8 cellular contexts compared by ENCODE assay signal in the genomic region with DNA sequence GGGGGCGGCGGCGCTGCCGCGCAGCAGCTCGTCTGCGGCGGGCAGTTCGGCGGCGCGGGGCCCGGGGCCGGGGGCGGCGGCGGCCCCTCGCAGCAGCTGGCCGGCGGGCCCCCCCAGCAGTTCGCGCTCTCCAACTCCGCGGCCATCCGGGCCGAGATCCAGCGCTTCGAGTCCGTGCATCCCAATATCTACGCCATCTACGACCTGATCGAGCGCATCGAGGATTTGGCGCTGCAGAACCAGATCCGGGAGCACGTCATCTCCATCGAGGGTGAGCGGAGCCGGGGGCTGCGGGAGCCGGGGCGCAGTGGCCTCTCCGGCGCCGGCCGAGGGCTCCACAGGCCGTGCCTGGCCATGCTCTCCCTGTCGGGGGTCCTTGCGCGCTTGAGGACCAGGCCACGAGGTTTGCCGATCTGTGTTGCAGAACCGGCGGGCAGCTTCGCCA. TPM values are rescaled to one million over a fixed set of nuclear protein-coding genes. Genes with fewer than 3 reads are reported as not detected.
DNase-seq lines count a peak whose midpoint lies in the region; ATAC-seq and TF ChIP-seq lines count a peak whose summit lies in the region.

No MANE protein-coding gene starts in this region.

- no peaks in the 10 kb centered on the region for H3K9me3 Mint-ChIP-seq in activated CD4-positive, alpha-beta T cell treated with anti-CD3 and anti-CD28 coated beads, Interleukin-2, amount 10 ng/mL, durations not matched to agents 7 days and 5 days

- no peaks in the 10 kb centered on the region for H3K9me2 ChIP-seq in GM23248 (ENCODE audit: insufficient read depth)

- POLR2A ChIA-PET in activated CD4-positive, alpha-beta T cell treated with anti-CD3 and anti-CD28 coated beads, Interleukin-2, amount 10 ng/mL, durations not matched to agents 7 days and 5 days (lab: Charles Lee), result no interaction called here

- H3K27me3 Mint-ChIP-seq in activated CD4-positive, alpha-beta T cell treated with anti-CD3 and anti-CD28 coated beads, Interleukin-2, amount 10 ng/mL, durations not matched to agents 7 days and 5 days, result peaks cover 22% of the 10 kb centered on the region

- in situ Hi-C loops in GM23248 (cut with MboI), result no loop called here

- peak overlapping the region; percentile 49 for H2AFZ ChIP-seq in GM23248
- H2AFZ ChIP-seq in parathyroid adenoma, result peak overlapping the region; percentile 65

- 0 to 1% methylated on average over 32 to 35 of the region's 56 CpGs for WGBS in GM23248 (ENCODE audit: low coverage in 1 of 2, low lambda C conversion rate in 2 of 2, missing lambda C conversion rate in 2 of 2), 2 experiments

- CTCF ChIA-PET in activated CD4-positive, alpha-beta T cell treated with anti-CD3 and anti-CD28 coated beads, Interleukin-2, amount 10 ng/mL, durations not matched to agents 7 days and 5 days (lab: Charles Lee), result interaction anchor here (0.9 to 1.7 kb wide), 2 partner anchors 19 to 29 kb away, joined by 3 to 4 read pairs; no protein-coding TSS in a partner anchor

- H3K4me1 Mint-ChIP-seq in activated CD4-positive, alpha-beta T cell treated with anti-CD3 and anti-CD28 coated beads, Interleukin-2, amount 10 ng/mL, durations not matched to agents 7 days and 5 days, result peaks cover 37% of the 10 kb centered on the region

- no peaks in the 10 kb centered on the region for H3K36me3 ChIP-seq in GM23248 (ENCODE audit: low read depth)
- H3K36me3 ChIP-seq in parathyroid adenoma (ENCODE audit: control insufficient read depth, insufficient read depth, low read length), result no peaks in the 10 kb centered on the region

- H3K79me2 ChIP-seq in GM23248 (ENCODE audit: insufficient read depth) (peaks cover 61% of the 10 kb centered on the region), parathyroid adenoma (peaks cover 42% of the 10 kb centered on the region)

- peaks cover 37% of the 10 kb centered on the region for H3F3A ChIP-seq in GM23248 (ENCODE audit: insufficient read depth)

- H3K9ac ChIP-seq in GM23248 (peak overlapping the region; percentile 92), parathyroid adenoma (peak overlapping the region; percentile 82)

- H4K20me1 ChIP-seq in GM23248 (ENCODE audit: insufficient read depth), result no peaks in the 10 kb centered on the region

- no peak for ATAC-seq in esophagus mucosa

- H3K4me1 ChIP-seq in GM23248 (ENCODE audit: insufficient read depth) (peaks cover 29% of the 10 kb centered on the region), parathyroid adenoma (peaks cover 43% of the 10 kb centered on the region)

- H3K27ac ChIP-seq in GM23248 (peak overlapping the region; percentile 95), parathyroid adenoma (peak overlapping the region; percentile 87)

- H3K27me3 ChIP-seq in GM23248 (replicated peaks; ENCODE audit: insufficient read depth), result no peaks in the 10 kb centered on the region
- H3K27me3 ChIP-seq in parathyroid adenoma (ENCODE audit: control insufficient read depth, insufficient read depth, low read length), result no peaks in the 10 kb centered on the region

- TF ChIP-seq CTCF in AG09309 (IDR thresholded peaks at IDR 0.05; ENCODE audit: control insufficient read depth, insufficient read depth, low read depth, low read length, missing control alignments) (no peak), parathyroid adenoma (IDR thresholded peaks at IDR 0.05) (no peak)

- H3K4me2 ChIP-seq in GM23248 (ENCODE audit: unreplicated experiment), result peak overlapping the region; percentile 94
- peak overlapping the region; percentile 97 for H3K4me2 ChIP-seq in parathyroid adenoma (ENCODE audit: low read length)

- H3K4me3 ChIP-seq in AG09309 (ENCODE audit: control insufficient read depth, low read depth, low read length) (peak overlapping the region; percentile 91), GM23248 (peak overlapping the region; percentile 87), parathyroid adenoma (ENCODE audit: low read depth, low read length) (peak overlapping the region; percentile 78)

- DNase-seq in AG09309 (ENCODE audit: low read depth) (no peak), GM23248 (peak; percentile 76), fibroblast of peridontal ligament (ENCODE audit: extremely low read depth) (peak; percentile 38), foreskin melanocyte (no peak), SK-N-DZ (ENCODE audit: low spot score) (no peak)
- peak; percentile 43 for DNase-seq in activated CD4-positive, alpha-beta T cell treated with anti-CD3 and anti-CD28 coated beads, Interleukin-2, amount 10 ng/mL, durations not matched to agents 7 days and 5 days

- H3K4me3 Mint-ChIP-seq in activated CD4-positive, alpha-beta T cell treated with anti-CD3 and anti-CD28 coated beads, Interleukin-2, amount 10 ng/mL, durations not matched to agents 7 days and 5 days, result peak overlapping the region; percentile 81

- H3K27ac Mint-ChIP-seq in activated CD4-positive, alpha-beta T cell treated with anti-CD3 and anti-CD28 coated beads, Interleukin-2, amount 10 ng/mL, durations not matched to agents 7 days and 5 days, result peak overlapping the region; percentile 83

- no peaks in the 10 kb centered on the region for H3K9me3 ChIP-seq in GM23248 (ENCODE audit: low read depth)
- H3K9me3 ChIP-seq in parathyroid adenoma (ENCODE audit: control insufficient read depth, low read length), result no peaks in the 10 kb centered on the region

- peaks cover 4% of the 10 kb centered on the region for H3K36me3 Mint-ChIP-seq in activated CD4-positive, alpha-beta T cell treated with anti-CD3 and anti-CD28 coated beads, Interleukin-2, amount 10 ng/mL, durations not matched to agents 7 days and 5 days (ENCODE audit: low read depth)

RNA-seq across cellular contexts. Expression of gene AGAP3, which starts 0.5 kb away (rescaled TPM):
- 37.8 and 43.3 TPM in 2 replicates for total RNA-seq in GM23248 (2014; rRNA removed; shearing (Covaris generic))
- 10.3 and 10.5 TPM in 2 replicates for polyA plus RNA-seq in GM23248 (2016; fragmentation: Nextera tagmentation; extraction: Ambion mirVana)
- 10 to 100 TPM; 18.1 to 19.7 TPM for total RNA-seq in activated CD4-positive, alpha-beta T cell treated with anti-CD3 and anti-CD28 coated beads, Interleukin-2, amount 10 ng/mL, durations not matched to agents 7 days and 5 days
- 76.1 TPM for total RNA-seq in esophagus mucosa
- 80.0 and 92.9 TPM in 2 replicates for polyA plus RNA-seq in SK-N-DZ (2014; cell fraction: cytosol; rRNA removed)
- 195 and 220 TPM in 2 replicates for polyA plus RNA-seq in SK-N-DZ (2014; cell fraction: nucleus; rRNA removed)

RNA-seq across cellular contexts. Expression of gene TMUB1, which starts 3.5 kb away (rescaled TPM):
- total RNA-seq in GM23248 (2014; rRNA removed; shearing (Covaris generic)), result 33.6 and 43.3 TPM in 2 replicates
- polyA plus RNA-seq in GM23248 (2016; fragmentation: Nextera tagmentation; extraction: Ambion mirVana), result 19.9 and 20.4 TPM in 2 replicates
- total RNA-seq in activated CD4-positive, alpha-beta T cell treated with anti-CD3 and anti-CD28 coated beads, Interleukin-2, amount 10 ng/mL, durations not matched to agents 7 days and 5 days, result 10 to 100 TPM; 73.7 to 77.1 TPM
- total RNA-seq in esophagus mucosa, result 23.2 TPM
- 52.2 and 58.3 TPM in 2 replicates for polyA plus RNA-seq in SK-N-DZ (2014; cell fraction: cytosol; rRNA removed)
- polyA plus RNA-seq in SK-N-DZ (2014; cell fraction: nucleus; rRNA removed), result 59.4 and 92.4 TPM in 2 replicates

RNA-seq across cellular contexts. Expression of gene FASTK, which starts 6.2 kb away (rescaled TPM):
- 141 and 145 TPM in 2 replicates for total RNA-seq in GM23248 (2014; rRNA removed; shearing (Covaris generic))
- 109 and 111 TPM in 2 replicates for polyA plus RNA-seq in GM23248 (2016; fragmentation: Nextera tagmentation; extraction: Ambion mirVana)
- 10 to 100 TPM; 76.4 to 85.9 TPM for total RNA-seq in activated CD4-positive, alpha-beta T cell treated with anti-CD3 and anti-CD28 coated beads, Interleukin-2, amount 10 ng/mL, durations not matched to agents 7 days and 5 days
- 55.5 TPM for total RNA-seq in esophagus mucosa
- 55.5 and 82.6 TPM in 2 replicates for polyA plus RNA-seq in SK-N-DZ (2014; cell fraction: cytosol; rRNA removed)
- polyA plus RNA-seq in SK-N-DZ (2014; cell fraction: nucleus; rRNA removed), result 652 and 657 TPM in 2 replicates

RNA-seq across cellular contexts. Expression of gene SLC4A2, which starts 27.4 kb away (rescaled TPM):
- total RNA-seq in GM23248 (2014; rRNA removed; shearing (Covaris generic)), result 80.3 and 94.6 TPM in 2 replicates
- polyA plus RNA-seq in GM23248 (2016; fragmentation: Nextera tagmentation; extraction: Ambion mirVana), result 59.4 and 61.2 TPM in 2 replicates
- 100 to 1,000 TPM; 106 to 114 TPM for total RNA-seq in activated CD4-positive, alpha-beta T cell treated with anti-CD3 and anti-CD28 coated beads, Interleukin-2, amount 10 ng/mL, durations not matched to agents 7 days and 5 days
- 35.9 TPM for total RNA-seq in esophagus mucosa
- 69.8 and 71.2 TPM in 2 replicates for polyA plus RNA-seq in SK-N-DZ (2014; cell fraction: cytosol; rRNA removed)
- polyA plus RNA-seq in SK-N-DZ (2014; cell fraction: nucleus; rRNA removed), result 202 and 231 TPM in 2 replicates

RNA-seq across cellular contexts. Expression of gene CDK5, which starts 29.1 kb away (rescaled TPM):
- total RNA-seq in GM23248 (2014; rRNA removed; shearing (Covaris generic)), result 16.2 and 27.7 TPM in 2 replicates
- 27.6 and 28.3 TPM in 2 replicates for polyA plus RNA-seq in GM23248 (2016; fragmentation: Nextera tagmentation; extraction: Ambion mirVana)
- 10 to 100 TPM; 26.0 to 26.9 TPM for total RNA-seq in activated CD4-positive, alpha-beta T cell treated with anti-CD3 and anti-CD28 coated beads, Interleukin-2, amount 10 ng/mL, durations not matched to agents 7 days and 5 days
- total RNA-seq in esophagus mucosa, result 11.4 TPM
- 49.6 and 52.8 TPM in 2 replicates for polyA plus RNA-seq in SK-N-DZ (2014; cell fraction: cytosol; rRNA removed)
- 29.4 and 30.2 TPM in 2 replicates for polyA plus RNA-seq in SK-N-DZ (2014; cell fraction: nucleus; rRNA removed)

Comparison
In these comparisons a context has a peak if more than half of its experiments do, and no peak if none do; other contexts are left out.
1. DNase-seq: peak in GM23248 (single experiment), activated CD4-positive, alpha-beta T cell treated with anti-CD3 and anti-CD28 coated beads, Interleukin-2, amount 10 ng/mL, durations not matched to agents 7 days and 5 days (single experiment) and fibroblast of peridontal ligament (single experiment); none in AG09309 (single experiment), foreskin melanocyte (single experiment) and SK-N-DZ (single experiment).
2. Peak in every context shown above with its lines, with median percentiles within 50 percentile points of each other: H3K4me3 ChIP-seq.